In genomic region chr13:19958119-19959111, GRCh38 we compare ENCODE assay signal across 8 cellular contexts. TPM values are rescaled to one million over a fixed set of nuclear protein-coding genes. Genes with fewer than 3 reads are reported as not detected.
DNase-seq lines count a peak whose midpoint lies in the region; ATAC-seq and TF ChIP-seq lines count a peak whose summit lies in the region.

TSS of gene ZMYM2 (plus strand) at chr13:19958727. CDS start at chr13:19993073, 34,346 bp downstream.

- DNase-seq in AG08396 (ENCODE audit: low spot score) = peak; percentile 100
- peak; percentile 96 for DNase-seq in NCI-H345 (lab: John Stamatoyannopoulos, UW)
- DNase-seq in activated B cell treated with CpG ODN at 0.5 μM for 24 hours = peak; percentile 99
- DNase-seq in cardiac fibroblast (ENCODE audit: low read depth in 2 of 2) = peak; percentile 96 to 99
- peak; percentile 97 for DNase-seq in iPS-NIHi7 (ENCODE audit: extremely low spot score)
- peak; percentile 92 for DNase-seq in smooth muscle cell (lab: John Stamatoyannopoulos, UW; ENCODE audit: unreplicated experiment)

- H3K9me3 ChIP-seq in smooth muscle cell (replicated peaks; ENCODE audit: low read depth) = no peaks in the 10 kb centered on the region

- peak within 1 kb of the TSS; percentile 98 for H3K4me3 Mint-ChIP-seq in activated B cell treated with CpG ODN at 0.5 μM for 24 hours

- POLR2A ChIA-PET in activated B cell treated with CpG ODN at 0.5 μM for 24 hours (lab: Charles Lee) = interaction anchor here (1.0 to 5.1 kb wide), 3 partner anchors 95 to 325 kb away, joined by 3 to 53 read pairs (median 7); partner anchors contain the start of genes MPHOSPH8, PSPC1 and ZMYM5

- H3K4me3 ChIP-seq in cardiac fibroblast (replicated peaks in 1 of 2; ENCODE audit: low read depth in 2 of 2, low read length in 2 of 2) (peak within 1 kb of the TSS; percentile 90 to 94), smooth muscle cell (peak within 1 kb of the TSS; percentile 91)

- H3K4me2 ChIP-seq in smooth muscle cell = peak within 1 kb of the TSS; percentile 91

- H3K27ac Mint-ChIP-seq in activated B cell treated with CpG ODN at 0.5 μM for 24 hours = peak within 1 kb of the TSS; percentile 98

- peak within 1 kb of the TSS; percentile 97 for H3K27ac ChIP-seq in smooth muscle cell (ENCODE audit: low read depth)

- CTCF ChIA-PET in activated B cell treated with CpG ODN at 0.5 μM for 24 hours (lab: Charles Lee) = interaction anchor here (1.6 kb wide), 1 partner anchor 95 kb away, joined by 5 read pairs; the partner anchor contains the start of gene ZMYM5

- H4K20me1 ChIP-seq in smooth muscle cell (ENCODE audit: low read depth) = peaks cover 37% of the 10 kb centered on the region

- no peaks in the 10 kb centered on the region for H3K9me3 Mint-ChIP-seq in activated B cell treated with CpG ODN at 0.5 μM for 24 hours

- H2AFZ ChIP-seq in smooth muscle cell (ENCODE audit: low read depth) = peak within 1 kb of the TSS; percentile 98

- peaks cover 24% of the 10 kb centered on the region for H3K4me1 ChIP-seq in smooth muscle cell (ENCODE audit: low read depth)

- 1% methylated on average over 85 of the region's 115 CpGs for WGBS in smooth muscle cell (ENCODE audit: low lambda C conversion rate)

- peaks cover 33% of the 10 kb centered on the region for H3K4me1 Mint-ChIP-seq in activated B cell treated with CpG ODN at 0.5 μM for 24 hours

- H3F3A ChIP-seq in smooth muscle cell (ENCODE audit: low read depth) = peaks cover 8% of the 10 kb centered on the region

- ATAC-seq in GM19025 (IDR thresholded peaks at IDR 0.05; ENCODE audit: low read depth, unreplicated experiment) (peak; percentile 84), HG03280 (IDR thresholded peaks at IDR 0.05; ENCODE audit: unreplicated experiment) (peak; percentile 83), activated B cell treated with CpG ODN at 0.5 μM for 24 hours (ENCODE audit: low read depth) (peak; percentile 82)

- peaks cover 33% of the 10 kb centered on the region for H3K79me2 ChIP-seq in smooth muscle cell (ENCODE audit: low read depth)

- peak within 1 kb of the TSS; percentile 92 for H3K9ac ChIP-seq in smooth muscle cell (ENCODE audit: low read depth)

- H3K36me3 ChIP-seq in smooth muscle cell (ENCODE audit: low read depth) = no peaks in the 10 kb centered on the region

- H3K27me3 ChIP-seq in smooth muscle cell (ENCODE audit: low read depth) = no peaks in the 10 kb centered on the region

- peaks cover 29% of the 10 kb centered on the region for H3K36me3 Mint-ChIP-seq in activated B cell treated with CpG ODN at 0.5 μM for 24 hours (ENCODE audit: low read depth)

- no peak for TF ChIP-seq CTCF in activated B cell treated with CpG ODN at 0.5 μM for 24 hours (IDR thresholded peaks at IDR 0.05)
- TF ChIP-seq CTCF in cardiac fibroblast (IDR thresholded peaks at IDR 0.05; ENCODE audit: low read depth, low read length) = no peak
- no peak for TF ChIP-seq CTCF in smooth muscle cell (IDR thresholded peaks at IDR 0.05; ENCODE audit: borderline replicate concordance, insufficient read depth, poor library complexity, severe bottlenecking)

- intact Hi-C loops in activated B cell treated with CpG ODN at 0.5 μM for 24 hours (cut with micrococcal nuclease) = loop anchor here (1.0 to 10.0 kb wide), 7 partner anchors 95 to 1716 kb away; partner anchors contain the start of genes CRYL1, FGF9, GJA3 and IL17D

- H3K27me3 Mint-ChIP-seq in activated B cell treated with CpG ODN at 0.5 μM for 24 hours = no peaks in the 10 kb centered on the region

RNA-seq across cellular contexts. Expression of gene ZMYM2, which starts in this region (rescaled TPM):
- total RNA-seq in activated B cell treated with CpG ODN at 0.5 μM for 24 hours = 64.8 and 75.2 TPM in 2 replicates
- 107 and 156 TPM in 2 replicates for total RNA-seq in smooth muscle cell
- 29.9 and 36.7 TPM in 2 replicates for polyA plus RNA-seq in smooth muscle cell

Comparison
In these comparisons a context has a peak if more than half of its experiments do, and no peak if none do; other contexts are left out.
1. Peak in every context shown above with its lines: DNase-seq, ATAC-seq, H3K4me3 ChIP-seq and H3K27ac ChIP-seq.